Comparison of ENCODE assay signal across 25 cellular contexts in genomic region chr9:12996971-12997370, GRCh38.
"Had no signal": no experiment of that assay in that cellular context is flagged by ENCODE, and none has a peak within 500 bp of the region (broad histone marks: within the 10 kb centered on the region; RNA-seq: fewer than 3 reads in every experiment).

No MANE protein-coding gene starts in this region.

- DNase-seq: activated CD4-positive, alpha-beta T cell treated with anti-CD3 and anti-CD28 coated beads, Interleukin-2, amount 50 U/mL, for 1 hour; activated CD8-positive, alpha-beta memory T cell treated with anti-CD3 and anti-CD28 coated beads, Interleukin-2, amount 50 U/mL, for 48 hours; activated effector memory CD4-positive, alpha-beta T cell treated with Interleukin-2 at 50 U/mL for 16 hours; activated naive CD4-positive, alpha-beta T cell treated with anti-CD3 and anti-CD28 coated beads, Interleukin-2, amount 10 ng/mL, durations not matched to agents 7 days and 5 days; activated naive CD8-positive, alpha-beta T cell treated with anti-CD3 and anti-CD28 coated beads, Interleukin-2, amount 50 U/mL, for 24 hours; activated T-cell treated with anti-CD3 and anti-CD28 coated beads, Interleukin-2, amount 50 U/mL, for 48 hours; anterior cingulate cortex; dermis blood vessel endothelial cell; effector memory CD4-positive, alpha-beta T cell; esophagus squamous epithelium; foreskin fibroblast; islet precursor cell; left colon; lower lobe of right lung; sigmoid colon; spleen; stimulated activated CD4-positive, alpha-beta T cell treated with anti-CD3 and anti-CD28 coated beads, Interleukin-4, amount 100 ng/mL, for 4 hours; T1000; upper lobe of left lung had no signal

- H3K4me2 ChIP-seq: hepatocyte had no signal

- H3K9me3 ChIP-seq: esophagus squamous epithelium, lower lobe of right lung, neutrophil, sigmoid colon, thoracic aorta, upper lobe of left lung had no signal

- H3K27me3 ChIP-seq: esophagus squamous epithelium, hepatocyte, neutrophil, sigmoid colon, spleen, upper lobe of left lung had no signal

- H3K79me2 ChIP-seq: hepatocyte, parathyroid adenoma had no signal

- H3K4me3 ChIP-seq: esophagus squamous epithelium, hepatocyte, lower lobe of right lung, sigmoid colon, spleen, thoracic aorta, upper lobe of left lung had no signal

- H3K36me3 ChIP-seq: esophagus squamous epithelium, lower lobe of right lung, neutrophil, sigmoid colon, spleen, thoracic aorta, upper lobe of left lung had no signal

- H3K27ac ChIP-seq: esophagus squamous epithelium, hepatocyte, lower lobe of right lung, neutrophil, parathyroid adenoma, sigmoid colon, spleen, thoracic aorta, upper lobe of left lung had no signal

- H3K4me1 ChIP-seq: lower lobe of right lung, parathyroid adenoma, spleen, upper lobe of left lung had no signal

- H2AFZ ChIP-seq: hepatocyte, parathyroid adenoma had no signal

- ATAC-seq: activated naive CD8-positive, alpha-beta T cell treated with anti-CD3 and anti-CD28 coated beads, Interleukin-2, amount 50 U/mL, for 24 hours; left colon; lower lobe of right lung; natural killer cell treated with Interleukin-12 subunit alpha and Interleukin-12 subunit beta and Interleukin-15 and Interleukin-18, amount 100 ng/mL, for 72 hours; stimulated activated memory B cell treated with anti-CD40 and anti-IgM and Interleukin-4, amounts not matched to agents 10 μg/mL and 1 μg/mL and 100 μg/mL, for 72 hours had no signal

- H3K9ac ChIP-seq: parathyroid adenoma had no signal
